17 cellular contexts compared by ENCODE assay signal in genomic region chr22:30332551-30332950, GRCh38. TPM values are rescaled to one million over a fixed set of nuclear protein-coding genes. Genes with fewer than 3 reads are reported as not detected.
DNase-seq lines count a peak whose midpoint lies in the region; ATAC-seq and TF ChIP-seq lines count a peak whose summit lies in the region.
"Had no signal": no experiment of that assay in that cellular context is flagged by ENCODE, and none has a peak within 500 bp of the region (broad histone marks: within the 10 kb centered on the region; RNA-seq: fewer than 3 reads in every experiment).

No MANE protein-coding gene starts in this region.

- no peaks in the 10 kb centered on the region for H3K9me3 Mint-ChIP-seq in CD4-positive, alpha-beta memory T cell
- H3K9me3 Mint-ChIP-seq: nephron had no signal

- intact Hi-C loops in CD4-positive, alpha-beta memory T cell (cut with micrococcal nuclease), result no loop called here
- intact Hi-C loops in dorsolateral prefrontal cortex (cut with DNase I), result loop anchor here in 1 of 2 donors (2.0 kb wide), 1 partner anchor 42 kb away; no protein-coding TSS in a partner anchor

- no peak overlapping the region for H3K4me3 ChIP-seq in CD4-positive, alpha-beta memory T cell (ENCODE audit: low read length in 2 of 2)
- H3K4me3 ChIP-seq in dorsolateral prefrontal cortex, result no peak overlapping the region
- H3K4me3 ChIP-seq: thoracic aorta had no signal

- peaks cover 3 to 20% (median 13%) of the 10 kb centered on the region in 4 donors for H3K4me1 Mint-ChIP-seq in CD4-positive, alpha-beta memory T cell
- peaks cover 10% of the 10 kb centered on the region for H3K4me1 Mint-ChIP-seq in T-helper 17 cell

- no peak for ATAC-seq in T-helper 17 cell

- no peak overlapping the region for H3K27ac ChIP-seq in CD4-positive, alpha-beta memory T cell (ENCODE audit: low read depth, low read length)
- H3K27ac ChIP-seq in dorsolateral prefrontal cortex, result peak overlapping the region in 30 of 59 donors; percentile 1 to 69 (median 34)
- H3K27ac ChIP-seq: thoracic aorta, WERI-Rb-1 had no signal

- peaks cover 47 to 66% of the 10 kb centered on the region in 2 donors for H3K36me3 Mint-ChIP-seq in CD4-positive, alpha-beta memory T cell
- peaks cover 5% of the 10 kb centered on the region for H3K36me3 Mint-ChIP-seq in T-helper 17 cell (ENCODE audit: low read depth)

- peaks cover 10% of the 10 kb centered on the region for H3K4me1 ChIP-seq in CD4-positive, alpha-beta memory T cell (ENCODE audit: insufficient read depth, low read length)

- H3K27me3 ChIP-seq in CD4-positive, alpha-beta memory T cell (ENCODE audit: insufficient read depth, low read length), result no peaks in the 10 kb centered on the region
- H3K27me3 ChIP-seq in dorsolateral prefrontal cortex, result no peaks in the 10 kb centered on the region

- no peaks in the 10 kb centered on the region for H3K27me3 Mint-ChIP-seq in CD4-positive, alpha-beta memory T cell
- no peaks in the 10 kb centered on the region for H3K27me3 Mint-ChIP-seq in T-helper 17 cell

- no peak overlapping the region for H3K4me3 Mint-ChIP-seq in CD4-positive, alpha-beta memory T cell
- H3K4me3 Mint-ChIP-seq in T-helper 17 cell, result peak overlapping the region; percentile 36
- H3K4me3 Mint-ChIP-seq: nephron had no signal

- peaks cover 61% of the 10 kb centered on the region for H3K36me3 ChIP-seq in CD4-positive, alpha-beta memory T cell (ENCODE audit: insufficient read depth, low read length)

- no peaks in the 10 kb centered on the region for H3K9me3 ChIP-seq in CD4-positive, alpha-beta memory T cell (ENCODE audit: control insufficient read depth in 1 of 2, low read length in 2 of 2)
- no peaks in the 10 kb centered on the region for H3K9me3 ChIP-seq in T-helper 17 cell (ENCODE audit: control insufficient read depth, low read length, poor library complexity, severe bottlenecking)
- H3K9me3 ChIP-seq: thoracic aorta had no signal

- TF ChIP-seq CTCF in dorsolateral prefrontal cortex (IDR thresholded peaks at IDR 0.05 in 54 of 56, conservative IDR thresholded peaks at IDR 0.05 in 2 of 56; ENCODE audit: low read depth in 1 of 56, partially characterized antibody in 56 of 56), result peak in 3 of 56 donors; percentile 9 to 25 (median 10)

- POLR2A ChIA-PET in CD4-positive, alpha-beta memory T cell (lab: Charles Lee; ENCODE audit: partially characterized antibody), result interaction anchor here (0.8 to 2.7 kb wide), 9 partner anchors 9 to 92 kb away, joined by 3 to 12 read pairs (median 3); partner anchors contain the start of genes CASTOR1, CCDC157 and SF3A1

- no peak for DNase-seq in CD4-positive, alpha-beta memory T cell
- DNase-seq in T-helper 17 cell (no peak), dorsolateral prefrontal cortex (peak in 5 of 10 donors; percentile 44 to 61 (median 53)), nucleus accumbens (lab: John Stamatoyannopoulos, UW) (peak in 33 of 56 donors; percentile 7 to 64 (median 32)), NCI-H2227 treated with DMSO at 0.1 percent for 48 hours (lab: John Stamatoyannopoulos, UW) (no peak), OCI-M2 (lab: John Stamatoyannopoulos, UW; ENCODE audit: unreplicated experiment) (no peak), NCI-H1694 treated with DMSO at 0.1 percent for 48 hours (lab: John Stamatoyannopoulos, UW) (no peak)
- DNase-seq: activated gamma-delta T cell treated with Interleukin-2 at 50 U/mL for 16 hours, COR-L47, mesendoderm, MM.1S, NCI-H774, SHP77, T-helper 1 cell had no signal

- H3K27ac Mint-ChIP-seq in CD4-positive, alpha-beta memory T cell, result peak overlapping the region in 4 of 7 donors; percentile 38 to 63 (median 42)
- peak overlapping the region; percentile 37 for H3K27ac Mint-ChIP-seq in T-helper 17 cell
- H3K27ac Mint-ChIP-seq: nephron had no signal

- CTCF ChIA-PET in CD4-positive, alpha-beta memory T cell (lab: Charles Lee; ENCODE audit: partially characterized antibody), result interaction anchor here (11.2 kb wide), 1 partner anchor 43 kb away, joined by 115 read pairs; the partner anchor contains the start of gene CASTOR1

RNA-seq across cellular contexts. Expression of gene TBC1D10A, which starts 5.8 kb away (rescaled TPM):
- total RNA-seq in CD4-positive, alpha-beta memory T cell, result 10 to 100 TPM; 62.2 to 76.8 TPM
- 10 to 100 TPM; 60.6 to 61.6 TPM for polyA plus RNA-seq in CD4-positive, alpha-beta memory T cell
- total RNA-seq in T-helper 17 cell (10 to 100 TPM; 46.9 to 63.1 TPM), dorsolateral prefrontal cortex (10 to 100 TPM in 116 of 120 experiments, 1 to 10 TPM in 4; 8.7 to 34.6 (median 16.2) TPM)

RNA-seq across cellular contexts. Expression of gene SF3A1, which starts 24.1 kb away (rescaled TPM):
- 100 to 1,000 TPM; 279 to 301 TPM for total RNA-seq in CD4-positive, alpha-beta memory T cell
- polyA plus RNA-seq in CD4-positive, alpha-beta memory T cell, result 100 to 1,000 TPM in 1 of 2 donors, 10 to 100 TPM in 1; 44.0 to 155 TPM
- total RNA-seq in T-helper 17 cell (100 to 1,000 TPM; 317 to 372 TPM), dorsolateral prefrontal cortex (100 to 1,000 TPM; 120 to 195 (median 158) TPM)

RNA-seq across cellular contexts. Expression of gene CCDC157, which starts 24.3 kb away (rescaled TPM):
- total RNA-seq in CD4-positive, alpha-beta memory T cell, result 1 to 10 TPM; 2.1 to 3.0 TPM
- polyA plus RNA-seq in CD4-positive, alpha-beta memory T cell, result 1 to 10 TPM in 1 of 2 donors, under 1 TPM in 1; 0.38 to 3.9 TPM
- 1 to 10 TPM; 6.7 to 9.4 TPM for total RNA-seq in T-helper 17 cell
- total RNA-seq in dorsolateral prefrontal cortex, result 10 to 100 TPM in 1 of 120 experiments, 1 to 10 TPM in 119; 1.9 to 13.1 (median 6.2) TPM

RNA-seq across cellular contexts. Expression of gene CASTOR1, which starts 43.2 kb away (rescaled TPM):
- 10 to 100 TPM; 13.7 to 14.9 TPM for total RNA-seq in CD4-positive, alpha-beta memory T cell
- polyA plus RNA-seq in CD4-positive, alpha-beta memory T cell, result 10 to 100 TPM; 11.3 to 17.5 TPM
- total RNA-seq in T-helper 17 cell (10 to 100 TPM; 10.6 to 12.4 TPM), dorsolateral prefrontal cortex (10 to 100 TPM in 109 of 120 experiments, 1 to 10 TPM in 11; 4.6 to 43.5 (median 15.5) TPM)

RNA-seq across cellular contexts. Expression of gene RNF215, which starts 54.7 kb away (rescaled TPM):
- 1 to 10 TPM; 6.1 to 6.6 TPM for total RNA-seq in CD4-positive, alpha-beta memory T cell
- polyA plus RNA-seq in CD4-positive, alpha-beta memory T cell, result under 1 TPM; 0.29 to 0.53 TPM
- total RNA-seq in T-helper 17 cell (10 to 100 TPM in 1 of 2 donors, 1 to 10 TPM in 1; 4.9 to 12.3 TPM), dorsolateral prefrontal cortex (10 to 100 TPM; 18.9 to 55.4 (median 34.4) TPM)

Comparison
In these comparisons a context has a peak if more than half of its experiments do, and no peak if none do; other contexts are left out.
1. DNase-seq: peak in nucleus accumbens (33 of 56); none in CD4-positive, alpha-beta memory T cell (0 of 5), T-helper 17 cell (0 of 3), NCI-H2227 treated with DMSO at 0.1 percent for 48 hours (single experiment), OCI-M2 (single experiment) and NCI-H1694 treated with DMSO at 0.1 percent for 48 hours (single experiment).